8 cellular contexts compared by ENCODE assay signal in the genomic region with DNA sequence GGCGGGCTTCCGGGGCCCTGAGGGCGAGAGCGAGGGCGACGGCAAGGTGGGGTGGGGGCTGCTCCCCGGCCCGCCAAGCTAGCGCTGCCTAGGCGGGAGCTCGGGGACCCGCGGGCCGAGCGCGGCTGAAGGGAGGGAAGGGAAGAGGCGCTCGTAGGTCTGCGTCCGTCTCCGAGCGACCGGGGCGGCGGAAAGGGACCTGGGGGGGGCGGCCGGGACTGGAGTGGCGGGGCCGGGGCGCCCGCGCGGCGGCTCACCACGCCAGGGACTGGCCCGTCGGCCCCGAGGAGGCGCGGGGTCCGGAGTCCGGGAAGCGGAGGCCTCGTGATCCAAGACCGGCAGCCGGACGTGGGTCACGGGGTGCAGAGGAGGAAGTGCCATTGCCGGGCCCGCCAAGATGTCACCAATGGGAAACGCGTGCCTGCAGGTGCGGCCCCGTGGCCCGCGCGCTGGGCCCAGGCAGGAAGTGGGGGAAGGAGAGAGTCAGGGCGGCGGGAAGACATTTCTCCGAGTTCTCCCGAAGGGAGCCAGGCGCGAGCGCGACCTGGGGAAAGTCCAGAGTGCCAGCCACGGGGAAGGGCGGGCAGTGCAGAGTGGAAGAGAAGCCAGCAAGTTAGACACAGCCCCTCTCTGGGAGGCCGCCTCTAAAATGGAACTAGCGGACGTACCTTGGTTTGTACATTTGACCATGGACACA. TPM values are rescaled to one million over a fixed set of nuclear protein-coding genes. Genes with fewer than 3 reads are reported as not detected.
DNase-seq lines count a peak whose midpoint lies in the region; ATAC-seq and TF ChIP-seq lines count a peak whose summit lies in the region.

No MANE protein-coding gene starts in this region.

- peak; percentile 96 for DNase-seq in GM12865 (ENCODE audit: low read depth)
- peak; percentile 95 for DNase-seq in NB4 (ENCODE audit: low read depth)
- peak; percentile 56 to 93 (median 68) for DNase-seq in T-helper 2 cell
- no peak for DNase-seq in astrocyte of the cerebellum (ENCODE audit: low read depth)
- peak; percentile 95 for DNase-seq in hepatocyte (ENCODE audit: low spot score)
- DNase-seq in retina = peak; percentile 84
- no peak for DNase-seq in NCI-H1930 (lab: John Stamatoyannopoulos, UW)

- in situ Hi-C loops in astrocyte of the cerebellum (cut with HindIII; ENCODE audit: low sequenced_read_pairs) = no loop called here

- H4K20me1 ChIP-seq in hepatocyte (ENCODE audit: insufficient read depth, poor library complexity, severe bottlenecking) = peaks cover 82% of the 10 kb centered on the region

- H3K36me3 ChIP-seq in hepatocyte (replicated peaks; ENCODE audit: insufficient read depth, low read depth) = no peaks in the 10 kb centered on the region

- peak; percentile 82 for ATAC-seq in HG02571 (IDR thresholded peaks at IDR 0.05; ENCODE audit: unreplicated experiment)

- peak overlapping the region; percentile 93 for H3K4me2 ChIP-seq in hepatocyte

- no peaks in the 10 kb centered on the region for H3K27me3 ChIP-seq in hepatocyte

- peak overlapping the region; percentile 90 for H3K4me3 ChIP-seq in GM12865 (ENCODE audit: low read depth, low read length)
- peak overlapping the region; percentile 82 for H3K4me3 ChIP-seq in NB4 (ENCODE audit: low read depth, low read length)
- H3K4me3 ChIP-seq in astrocyte of the cerebellum (ENCODE audit: low read depth, low read length) = peak overlapping the region; percentile 61
- peak overlapping the region; percentile 13 for H3K4me3 ChIP-seq in hepatocyte

- H3K79me2 ChIP-seq in hepatocyte = peaks cover 90% of the 10 kb centered on the region

- no peaks in the 10 kb centered on the region for H3K9me2 ChIP-seq in hepatocyte (replicated peaks; ENCODE audit: insufficient read depth)

- peak; percentile 35 for TF ChIP-seq POLR2A in NB4 (IDR thresholded peaks at IDR 0.05; ENCODE audit: extremely low read depth, insufficient read length)

- WGBS in hepatocyte (ENCODE audit: low lambda C conversion rate, missing lambda C conversion rate) = 0% methylated on average over 22 of the region's 70 CpGs

- peak overlapping the region; percentile 100 for H3K27ac ChIP-seq in hepatocyte

- no peaks in the 10 kb centered on the region for H3K9me3 ChIP-seq in hepatocyte (ENCODE audit: low read depth)

- TF ChIP-seq CTCF in GM12865 (IDR thresholded peaks at IDR 0.05; ENCODE audit: insufficient read depth, low read depth, low read length, missing control alignments) (no peak), NB4 (IDR thresholded peaks at IDR 0.05; ENCODE audit: low read depth, low read length) (no peak), astrocyte of the cerebellum (IDR thresholded peaks at IDR 0.05; ENCODE audit: low read depth, low read length, missing control alignments) (no peak), hepatocyte (IDR thresholded peaks at IDR 0.05; ENCODE audit: poor library complexity) (no peak)

- peaks cover 54% of the 10 kb centered on the region for H3K4me1 ChIP-seq in hepatocyte (ENCODE audit: insufficient read depth)

- no peak overlapping the region for H2AFZ ChIP-seq in hepatocyte

RNA-seq across cellular contexts. Expression of a gene that starts 11.9 kb away (rescaled TPM):
- 186 and 217 TPM in 2 replicates for total RNA-seq in hepatocyte
- 117 and 134 TPM in 2 replicates for polyA plus RNA-seq in hepatocyte

RNA-seq across cellular contexts. Expression of a gene that starts 25.6 kb away (rescaled TPM):
- 0.80 TPM in 1 of 2 replicates, not detected in the other for total RNA-seq in hepatocyte
- 0.19 and 4.8 TPM in 2 replicates for polyA plus RNA-seq in hepatocyte

RNA-seq across cellular contexts. Expression of a gene that starts 39.8 kb away (rescaled TPM):
- total RNA-seq in hepatocyte = 8.1 and 9.3 TPM in 2 replicates
- polyA plus RNA-seq in hepatocyte = 5.6 and 8.9 TPM in 2 replicates

Comparison
In these comparisons a context has a peak if more than half of its experiments do, and no peak if none do; other contexts are left out.
1. DNase-seq: peak in GM12865 (single experiment), NB4 (single experiment), T-helper 2 cell (5 of 5), hepatocyte (single experiment) and retina (single experiment); none in astrocyte of the cerebellum (single experiment) and NCI-H1930 (0 of 2).
2. H3K4me3 ChIP-seq: peak in every context shown above with its lines; median percentile 90 in GM12865; 82 in NB4; 61 in astrocyte of the cerebellum; 13 in hepatocyte.